Comparison of ENCODE assay signal across 1 cellular context in the genomic region with DNA sequence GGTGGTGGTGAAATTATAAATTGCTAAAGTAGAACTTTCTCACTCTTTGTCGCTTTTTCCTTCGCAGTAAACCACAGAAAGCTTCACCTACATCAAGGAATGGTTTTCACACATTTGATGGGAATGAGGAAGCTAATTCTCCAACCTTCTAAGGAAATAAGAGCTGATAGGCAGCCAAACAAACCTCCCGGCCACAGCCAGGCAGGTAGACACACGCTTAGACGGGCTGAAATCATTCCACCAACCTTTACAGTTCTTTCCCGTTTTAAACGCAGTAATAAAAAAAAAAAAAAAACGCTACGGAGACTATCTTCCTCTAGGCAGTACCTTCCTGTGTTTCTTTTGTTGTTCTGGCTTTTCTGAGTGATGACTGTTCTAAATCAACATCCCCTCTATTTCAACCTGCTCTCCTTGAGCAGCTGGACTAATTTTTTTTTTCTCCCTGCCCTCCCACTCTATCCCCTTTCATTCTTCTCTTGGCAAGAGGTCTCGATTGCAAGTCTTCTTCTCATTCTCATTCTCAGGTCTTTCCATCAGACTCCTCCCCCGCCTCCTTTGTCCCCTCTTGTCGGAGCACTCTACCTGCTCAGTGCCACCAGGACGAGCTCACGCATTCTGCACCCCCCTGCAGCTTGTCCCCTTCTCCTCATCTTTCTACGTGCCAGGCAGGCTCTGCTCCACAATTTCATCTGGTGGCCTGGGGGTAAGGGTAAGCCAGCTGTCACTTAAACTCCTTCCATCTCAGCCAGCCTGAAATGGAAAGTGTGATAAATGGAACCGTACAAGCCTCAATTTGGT.
TF ChIP-seq lines count a peak whose summit lies in the region.

No MANE protein-coding gene starts in this region.

TF ChIP-seq in H1, 55 proteins besides CTCF, POLR2A, EP300 and RAD21:
- TF ChIP-seq NRF1 (IDR thresholded peaks at IDR 0.05; ENCODE audit: low read depth, low read length), result no peak
- TF ChIP-seq BCL11A (IDR thresholded peaks at IDR 0.05; ENCODE audit: low read depth in 2 of 2, low read length in 2 of 2), result no peak
- no peak for TF ChIP-seq GTF2F1 (IDR thresholded peaks at IDR 0.05; ENCODE audit: borderline replicate concordance, low read depth, low read length)
- no peak for TF ChIP-seq KDM1A (IDR thresholded peaks at IDR 0.05; ENCODE audit: borderline replicate concordance, low read length)
- TF ChIP-seq EZH2 (IDR thresholded peaks at IDR 0.05; ENCODE audit: low read depth, low read length, severe bottlenecking), result no peak
- TF ChIP-seq RBBP5 (IDR thresholded peaks at IDR 0.05; ENCODE audit: borderline replicate concordance, low read depth, low read length), result no peak
- TF ChIP-seq SRF (IDR thresholded peaks at IDR 0.05; ENCODE audit: low read depth, low read length), result no peak
- TF ChIP-seq ZNF274 (IDR thresholded peaks at IDR 0.05; ENCODE audit: borderline replicate concordance, extremely low read depth, low read length), result no peak
- TF ChIP-seq GABPA (IDR thresholded peaks at IDR 0.05; ENCODE audit: borderline replicate concordance, insufficient read depth, low read length), result no peak
- no peak for TF ChIP-seq PHF8 (conservative IDR thresholded peaks at IDR 0.05; ENCODE audit: low read depth, low read length)
- no peak for TF ChIP-seq SP4 (IDR thresholded peaks at IDR 0.05; ENCODE audit: low read length)
- TF ChIP-seq BRCA1 (IDR thresholded peaks at IDR 0.05; ENCODE audit: low read depth, low read length), result no peak
